ENCODE assay signal across 9 cellular contexts in genomic region chrX:49183701-49184281, GRCh38. TPM values are rescaled to one million over a fixed set of nuclear protein-coding genes. Genes with fewer than 3 reads are reported as not detected.
DNase-seq lines count a peak whose midpoint lies in the region; ATAC-seq lines count a peak whose summit lies in the region.
"Had no signal": no experiment of that assay in that cellular context is flagged by ENCODE, and none has a peak within 500 bp of the region (broad histone marks: within the 10 kb centered on the region; RNA-seq: fewer than 3 reads in every experiment).

No MANE protein-coding gene starts in this region.

- H3K4me3 ChIP-seq in iPS-15b (ENCODE audit: low read depth, low read length): peak overlapping the region; percentile 26
- peak overlapping the region in 1 of 5 donors; percentile 23 for H3K4me3 ChIP-seq in subcutaneous abdominal adipose tissue (ENCODE audit: low read depth in 1 of 5, low read length in 5 of 5)

- H3K4me1 ChIP-seq in iPS-15b (ENCODE audit: control insufficient read depth, insufficient read depth, low read length): no peaks in the 10 kb centered on the region
- H3K4me1 ChIP-seq in subcutaneous abdominal adipose tissue (ENCODE audit: control insufficient read depth in 5 of 5, insufficient read depth in 5 of 5, low read length in 5 of 5): peaks cover 0 to 25% (median 19%) of the 10 kb centered on the region in 5 donors

- H3K27ac Mint-ChIP-seq in activated CD4-positive, alpha-beta T cell treated with anti-CD3 and anti-CD28 coated beads, Interleukin-2, amount 10 ng/mL, durations not matched to agents 7 days and 5 days: peak overlapping the region; percentile 46
- no peak overlapping the region for H3K27ac Mint-ChIP-seq in activated naive CD8-positive, alpha-beta T cell treated with anti-CD3 and anti-CD28 coated beads, Interleukin-2, amount 10 ng/mL, durations not matched to agents 7 days and 5 days

- no peak for DNase-seq in activated CD4-positive, alpha-beta T cell treated with anti-CD3 and anti-CD28 coated beads, Interleukin-2, amount 10 ng/mL, durations not matched to agents 7 days and 5 days
- DNase-seq in activated CD4-positive, alpha-beta T cell treated with anti-CD3 and anti-CD28 coated beads for 4 hours: no peak
- no peak for DNase-seq in activated naive CD8-positive, alpha-beta T cell treated with anti-CD3 and anti-CD28 coated beads, Interleukin-2, amount 10 ng/mL, durations not matched to agents 7 days and 5 days
- DNase-seq in NCI-H2081 (lab: John Stamatoyannopoulos, UW): no peak
- no peak for DNase-seq in SKM-1 treated with dmso at 0.1 percent for 144 hours (lab: John Stamatoyannopoulos, UW; ENCODE audit: unreplicated experiment)

- H3K27me3 ChIP-seq in iPS-15b (ENCODE audit: control insufficient read depth, insufficient read depth, low read length) (no peaks in the 10 kb centered on the region), subcutaneous abdominal adipose tissue (ENCODE audit: control insufficient read depth in 5 of 5, insufficient read depth in 4 of 5, low read length in 5 of 5) (peaks cover 0 to 6% (median 2%) of the 10 kb centered on the region in 5 donors)

- no peak overlapping the region for H3K4me3 Mint-ChIP-seq in activated CD4-positive, alpha-beta T cell treated with anti-CD3 and anti-CD28 coated beads, Interleukin-2, amount 10 ng/mL, durations not matched to agents 7 days and 5 days
- peak overlapping the region; percentile 93 for H3K4me3 Mint-ChIP-seq in activated naive CD8-positive, alpha-beta T cell treated with anti-CD3 and anti-CD28 coated beads, Interleukin-2, amount 10 ng/mL, durations not matched to agents 7 days and 5 days

- no peaks in the 10 kb centered on the region for H3K9me3 ChIP-seq in iPS-15b (ENCODE audit: control insufficient read depth, insufficient read depth, low read length)
- no peaks in the 10 kb centered on the region for H3K9me3 ChIP-seq in subcutaneous abdominal adipose tissue (ENCODE audit: control insufficient read depth in 5 of 5, low read length in 5 of 5)

- POLR2A ChIA-PET in activated CD4-positive, alpha-beta T cell treated with anti-CD3 and anti-CD28 coated beads, Interleukin-2, amount 10 ng/mL, durations not matched to agents 7 days and 5 days (lab: Charles Lee): no interaction called here
- POLR2A ChIA-PET in activated naive CD8-positive, alpha-beta T cell treated with anti-CD3 and anti-CD28 coated beads, Interleukin-2, amount 10 ng/mL, durations not matched to agents 7 days and 5 days (lab: Charles Lee): interaction anchor here (1.6 kb wide), 1 partner anchor 17 kb away, joined by 6 read pairs; no protein-coding TSS in a partner anchor

- H3K9me3 Mint-ChIP-seq in activated CD4-positive, alpha-beta T cell treated with anti-CD3 and anti-CD28 coated beads, Interleukin-2, amount 10 ng/mL, durations not matched to agents 7 days and 5 days: no peaks in the 10 kb centered on the region
- H3K9me3 Mint-ChIP-seq in activated naive CD8-positive, alpha-beta T cell treated with anti-CD3 and anti-CD28 coated beads, Interleukin-2, amount 10 ng/mL, durations not matched to agents 7 days and 5 days: no peaks in the 10 kb centered on the region
- H3K9me3 Mint-ChIP-seq: CD4-positive, alpha-beta T cell had no signal

- H3K36me3 ChIP-seq in iPS-15b (ENCODE audit: control insufficient read depth, insufficient read depth, low read length) (peaks cover 17% of the 10 kb centered on the region), subcutaneous abdominal adipose tissue (ENCODE audit: control insufficient read depth in 5 of 5, insufficient read depth in 5 of 5, low read length in 5 of 5) (peaks cover 0 to 30% (median 21%) of the 10 kb centered on the region in 5 donors)

- peaks cover 38% of the 10 kb centered on the region for H3K4me1 Mint-ChIP-seq in activated CD4-positive, alpha-beta T cell treated with anti-CD3 and anti-CD28 coated beads, Interleukin-2, amount 10 ng/mL, durations not matched to agents 7 days and 5 days
- peaks cover 14% of the 10 kb centered on the region for H3K4me1 Mint-ChIP-seq in activated naive CD8-positive, alpha-beta T cell treated with anti-CD3 and anti-CD28 coated beads, Interleukin-2, amount 10 ng/mL, durations not matched to agents 7 days and 5 days

- H3K9ac ChIP-seq in iPS-15b (ENCODE audit: low read depth, low read length) (no peak overlapping the region), subcutaneous abdominal adipose tissue (ENCODE audit: low read length in 5 of 5) (peak overlapping the region in 1 of 5 donors; percentile 15)

- CTCF ChIA-PET in activated CD4-positive, alpha-beta T cell treated with anti-CD3 and anti-CD28 coated beads, Interleukin-2, amount 10 ng/mL, durations not matched to agents 7 days and 5 days (lab: Charles Lee): interaction anchor here (0.7 kb wide), 1 partner anchor 9 kb away, joined by 3 read pairs; no protein-coding TSS in a partner anchor

- peaks cover 19% of the 10 kb centered on the region for H3K36me3 Mint-ChIP-seq in activated CD4-positive, alpha-beta T cell treated with anti-CD3 and anti-CD28 coated beads, Interleukin-2, amount 10 ng/mL, durations not matched to agents 7 days and 5 days (ENCODE audit: low read depth)
- H3K36me3 Mint-ChIP-seq in activated naive CD8-positive, alpha-beta T cell treated with anti-CD3 and anti-CD28 coated beads, Interleukin-2, amount 10 ng/mL, durations not matched to agents 7 days and 5 days: peaks cover 12% of the 10 kb centered on the region

- ATAC-seq in activated naive CD8-positive, alpha-beta T cell treated with anti-CD3 and anti-CD28 coated beads, Interleukin-2, amount 10 ng/mL, durations not matched to agents 7 days and 5 days (ENCODE audit: low read depth): no peak
- no peak for ATAC-seq in activated CD4-positive, CD25-positive, alpha-beta regulatory T cell treated with anti-CD3 and anti-CD28 coated beads, Interleukin-2, amount 50 U/mL, for 24 hours

- H3K27ac ChIP-seq in subcutaneous abdominal adipose tissue (ENCODE audit: low read depth, low read length): peak overlapping the region; percentile 70

- no peaks in the 10 kb centered on the region for H3K27me3 Mint-ChIP-seq in activated CD4-positive, alpha-beta T cell treated with anti-CD3 and anti-CD28 coated beads, Interleukin-2, amount 10 ng/mL, durations not matched to agents 7 days and 5 days
- no peaks in the 10 kb centered on the region for H3K27me3 Mint-ChIP-seq in activated naive CD8-positive, alpha-beta T cell treated with anti-CD3 and anti-CD28 coated beads, Interleukin-2, amount 10 ng/mL, durations not matched to agents 7 days and 5 days
- H3K27me3 Mint-ChIP-seq: CD4-positive, alpha-beta T cell had no signal

RNA-seq across cellular contexts. Expression of gene PRICKLE3, which starts 2.4 kb away (rescaled TPM):
- 10 to 100 TPM; 13.7 to 17.6 TPM for total RNA-seq in activated CD4-positive, alpha-beta T cell treated with anti-CD3 and anti-CD28 coated beads, Interleukin-2, amount 10 ng/mL, durations not matched to agents 7 days and 5 days
- 10 to 100 TPM; 16.1 to 16.7 TPM for total RNA-seq in activated naive CD8-positive, alpha-beta T cell treated with anti-CD3 and anti-CD28 coated beads, Interleukin-2, amount 10 ng/mL, durations not matched to agents 7 days and 5 days

RNA-seq across cellular contexts. Expression of gene PLP2, which starts 12.1 kb away (rescaled TPM):
- total RNA-seq in activated CD4-positive, alpha-beta T cell treated with anti-CD3 and anti-CD28 coated beads, Interleukin-2, amount 10 ng/mL, durations not matched to agents 7 days and 5 days: 100 to 1,000 TPM; 245 to 270 TPM
- total RNA-seq in activated naive CD8-positive, alpha-beta T cell treated with anti-CD3 and anti-CD28 coated beads, Interleukin-2, amount 10 ng/mL, durations not matched to agents 7 days and 5 days: 10 to 100 TPM; 47.5 to 50.4 TPM

RNA-seq across cellular contexts. Expression of gene SYP, which starts 16.2 kb away (rescaled TPM):
- total RNA-seq in activated CD4-positive, alpha-beta T cell treated with anti-CD3 and anti-CD28 coated beads, Interleukin-2, amount 10 ng/mL, durations not matched to agents 7 days and 5 days: 1 to 10 TPM; 2.5 to 2.7 TPM
- 1 to 10 TPM; 2.6 to 3.6 TPM for total RNA-seq in activated naive CD8-positive, alpha-beta T cell treated with anti-CD3 and anti-CD28 coated beads, Interleukin-2, amount 10 ng/mL, durations not matched to agents 7 days and 5 days

RNA-seq across cellular contexts. Expression of gene MAGIX, which starts 21.2 kb away (rescaled TPM):
- total RNA-seq in activated CD4-positive, alpha-beta T cell treated with anti-CD3 and anti-CD28 coated beads, Interleukin-2, amount 10 ng/mL, durations not matched to agents 7 days and 5 days: 1 to 10 TPM; 1.9 to 2.8 TPM
- total RNA-seq in activated naive CD8-positive, alpha-beta T cell treated with anti-CD3 and anti-CD28 coated beads, Interleukin-2, amount 10 ng/mL, durations not matched to agents 7 days and 5 days: 1 to 10 TPM in 1 of 2 experiments, under 1 TPM in 1; 0.91 to 1.1 TPM

RNA-seq across cellular contexts. Expression of gene CACNA1F, which starts 49.3 kb away (rescaled TPM):
- under 1 TPM; 0.12 to 0.33 TPM for total RNA-seq in activated CD4-positive, alpha-beta T cell treated with anti-CD3 and anti-CD28 coated beads, Interleukin-2, amount 10 ng/mL, durations not matched to agents 7 days and 5 days
- total RNA-seq in activated naive CD8-positive, alpha-beta T cell treated with anti-CD3 and anti-CD28 coated beads, Interleukin-2, amount 10 ng/mL, durations not matched to agents 7 days and 5 days: 1 to 10 TPM; 1.7 to 2.2 TPM

Comparison
In these comparisons a context has a peak if more than half of its experiments do, and no peak if none do; other contexts are left out.
1. RNA of gene PLP2, which starts 12.1 kb away (total RNA-seq): 245 to 270 TPM in activated CD4-positive, alpha-beta T cell treated with anti-CD3 and anti-CD28 coated beads, Interleukin-2, amount 10 ng/mL, durations not matched to agents 7 days and 5 days; 47.5 to 50.4 TPM in activated naive CD8-positive, alpha-beta T cell treated with anti-CD3 and anti-CD28 coated beads, Interleukin-2, amount 10 ng/mL, durations not matched to agents 7 days and 5 days; every median in the first group is over 4 times any median in the second.